In genomic region chr2:97770450-97770849, GRCh38 we compare ENCODE assay signal across 23 cellular contexts. TPM values are rescaled to one million over a fixed set of nuclear protein-coding genes. Genes with fewer than 3 reads are reported as not detected.
"Had no signal": no experiment of that assay in that cellular context is flagged by ENCODE, and none has a peak within 500 bp of the region (broad histone marks: within the 10 kb centered on the region; RNA-seq: fewer than 3 reads in every experiment).

No MANE protein-coding gene starts in this region.

- FAIRE-seq: colon, islet of Langerhans had no signal

- H2AFZ ChIP-seq: hepatocyte had no signal

- H3K79me2 ChIP-seq: hepatocyte had no signal

- H3K27me3 Mint-ChIP-seq: stimulated activated memory B cell treated with anti-CD40 and anti-IgM and Interleukin-4, amounts not matched to agents 10 μg/mL and 1 μg/mL and 100 μg/mL, for 72 hours; stimulated activated naive CD8-positive, alpha-beta T cell treated with anti-CD3 and anti-CD28 coated beads, Interleukin-15, amount 100 ng/mL, for 72 hours had no signal

- H3K27ac Mint-ChIP-seq: mesothelial cell of epicardium; nephron; stimulated activated memory B cell treated with anti-CD40 and anti-IgM and Interleukin-4, amounts not matched to agents 10 μg/mL and 1 μg/mL and 100 μg/mL, for 72 hours had no signal

- H3K4me3 Mint-ChIP-seq: mesothelial cell of epicardium; nephron; stimulated activated memory B cell treated with anti-CD40 and anti-IgM and Interleukin-4, amounts not matched to agents 10 μg/mL and 1 μg/mL and 100 μg/mL, for 72 hours; stimulated activated naive CD8-positive, alpha-beta T cell treated with anti-CD3 and anti-CD28 coated beads, Interleukin-15, amount 100 ng/mL, for 72 hours had no signal

- H3K4me1 ChIP-seq: foreskin keratinocyte, testis, tibial nerve had no signal

- H3K4me1 Mint-ChIP-seq: stimulated activated naive CD8-positive, alpha-beta T cell treated with anti-CD3 and anti-CD28 coated beads, Interleukin-15, amount 100 ng/mL, for 72 hours had no signal

- ATAC-seq: foreskin keratinocyte; sciatic nerve; stimulated activated memory B cell treated with anti-CD40 and anti-IgM and Interleukin-4, amounts not matched to agents 10 μg/mL and 1 μg/mL and 100 μg/mL, for 72 hours; stimulated activated naive CD8-positive, alpha-beta T cell treated with anti-CD3 and anti-CD28 coated beads, Interleukin-15, amount 100 ng/mL, for 72 hours had no signal

- H3K4me2 ChIP-seq: hepatocyte had no signal

- H3K9me3 ChIP-seq: spleen, testis, tibial nerve had no signal

- DNase-seq: cerebellar nuclear complex; dermis blood vessel endothelial cell; erythroblast; foreskin keratinocyte; kidney glomerular epithelial cell; mammary epithelial cell; occipital lobe; spleen; stimulated activated CD4-positive, alpha-beta T cell treated with anti-CD3 and anti-CD28 coated beads, Interleukin-15, amount 100 ng/mL, for 24 hours; stimulated activated CD4-positive, alpha-beta T cell treated with anti-CD3 and anti-CD28 coated beads, Interleukin-1b, Interleukin-23, amount 100 ng/mL, for 48 hours; stimulated activated CD4-positive, alpha-beta T cell treated with anti-CD3 and anti-CD28 coated beads, Interleukin-4, amount 100 ng/mL, for 24 hours; stimulated activated naive CD8-positive, alpha-beta T cell treated with anti-CD3 and anti-CD28 coated beads, Interleukin-15, amount 100 ng/mL, for 72 hours; testis had no signal

- H3K27me3 ChIP-seq: foreskin keratinocyte, hepatocyte, spleen, testis, tibial nerve had no signal

- H3K4me3 ChIP-seq: hepatocyte, spleen, testis, tibial nerve had no signal

- H3K9me3 Mint-ChIP-seq: mesothelial cell of epicardium; nephron; stimulated activated memory B cell treated with anti-CD40 and anti-IgM and Interleukin-4, amounts not matched to agents 10 μg/mL and 1 μg/mL and 100 μg/mL, for 72 hours; stimulated activated naive CD8-positive, alpha-beta T cell treated with anti-CD3 and anti-CD28 coated beads, Interleukin-15, amount 100 ng/mL, for 72 hours had no signal

- H3K27ac ChIP-seq: foreskin keratinocyte, hepatocyte, spleen, testis, tibial nerve had no signal

RNA-seq across cellular contexts. Expression of gene ZAP70, which starts 57.1 kb away (rescaled TPM):
- total RNA-seq: dermis blood vessel endothelial cell, endothelial cell of umbilical vein, foreskin keratinocyte, pulmonary artery endothelial cell had no signal
